Comparison of ENCODE assay signal across 16 cellular contexts in genomic region chr10:84336406-84336805, GRCh38.
"Had no signal": no experiment of that assay in that cellular context is flagged by ENCODE, and none has a peak within 500 bp of the region (broad histone marks: within the 10 kb centered on the region; RNA-seq: fewer than 3 reads in every experiment).

No MANE protein-coding gene starts in this region.

- DNase-seq: activated CD4-positive, alpha-beta T cell treated with anti-CD3 and anti-CD28 coated beads for 4 hours; activated CD8-positive, alpha-beta T cell treated with anti-CD3 and anti-CD28 coated beads for 36 hours; activated naive CD4-positive, alpha-beta T cell treated with Interleukin-2 at 50 U/mL for 16 hours; activated naive CD8-positive, alpha-beta T cell treated with anti-CD3 and anti-CD28 coated beads, Interleukin-2, amount 50 U/mL, for 24 hours; cortex of kidney; effector CD8-positive, alpha-beta T cell; hippocampal formation; immature natural killer cell; stimulated activated CD4-positive, alpha-beta T cell treated with anti-CD3 and anti-CD28 coated beads, Interleukin-15, amount 100 ng/mL, for 24 hours; stimulated activated CD4-positive, alpha-beta T cell treated with anti-CD3 and anti-CD28 coated beads, Interleukin-4, amount 100 ng/mL, for 24 hours; stimulated activated naive CD8-positive, alpha-beta T cell treated with anti-CD3 and anti-CD28 coated beads, Interleukin-15, amount 100 ng/mL, for 72 hours; T-helper 1 cell; testis had no signal

- H3K4me2 ChIP-seq: neural progenitor cell had no signal

- H3K27ac ChIP-seq: ascending aorta, neural progenitor cell, testis, VCaP had no signal

- H3K27me3 ChIP-seq: ascending aorta, neural progenitor cell, testis had no signal

- ATAC-seq: activated CD8-positive, alpha-beta T cell treated with anti-CD3 and anti-CD28 coated beads for 36 hours; activated naive CD8-positive, alpha-beta T cell treated with anti-CD3 and anti-CD28 coated beads, Interleukin-2, amount 50 U/mL, for 24 hours; stimulated activated naive CD8-positive, alpha-beta T cell treated with anti-CD3 and anti-CD28 coated beads, Interleukin-15, amount 100 ng/mL, for 72 hours had no signal

- H3K9ac ChIP-seq: neural progenitor cell had no signal

- H3K9me3 ChIP-seq: ascending aorta, testis had no signal

- H3K4me3 ChIP-seq: ascending aorta, neural progenitor cell, testis had no signal

- H2AFZ ChIP-seq: neural progenitor cell had no signal

- H3K4me1 ChIP-seq: testis had no signal

- H3K36me3 ChIP-seq: ascending aorta, neural progenitor cell had no signal
